In genomic region chr1:15885701-15886612, GRCh38 we compare ENCODE assay signal across 9 cellular contexts. TPM values are rescaled to one million over a fixed set of nuclear protein-coding genes. Genes with fewer than 3 reads are reported as not detected.
A peak's percentile ranks its signal among the peaks of the same experiment; 100 is the strongest.
DNase-seq lines count a peak whose midpoint lies in the region; ATAC-seq, FAIRE-seq and TF ChIP-seq lines count a peak whose summit lies in the region.
"Had no signal": no experiment of that assay in that cellular context is flagged by ENCODE, and none has a peak within 500 bp of the region (broad histone marks: within the 10 kb centered on the region; RNA-seq: fewer than 3 reads in every experiment).

No MANE protein-coding gene starts in this region.

- H3K4me1 ChIP-seq in BE2C (no peaks in the 10 kb centered on the region; the same call in 1 of the 2 replicates), SK-N-SH (ENCODE audit: control insufficient read depth in 1 of 2, insufficient read depth in 2 of 2, low read depth in 1 of 2, low read length in 1 of 2) (peaks cover 7 to 24% of the 10 kb centered on the region in 2 experiments; a peak in 3 of 4 replicates), kidney (ENCODE audit: control insufficient read depth in 1 of 2, insufficient read depth in 1 of 2, low read depth in 1 of 2, low read length in 2 of 2) (peaks cover 11% of the 10 kb centered on the region in 2 donors), skeletal muscle tissue (ENCODE audit: control insufficient read depth in 3 of 3, insufficient read depth in 3 of 3, low read length in 3 of 3) (peaks cover 20 to 22% (median 21%) of the 10 kb centered on the region in 3 donors)

- ATAC-seq in GM19438 (IDR thresholded peaks at IDR 0.05; ENCODE audit: low read depth, unreplicated experiment) = peak; percentile 58
- no peak for ATAC-seq in GM18520 (IDR thresholded peaks at IDR 0.05; ENCODE audit: unreplicated experiment)

- no peak overlapping the region for H2AFZ ChIP-seq in SK-N-SH (ENCODE audit: low read depth)

- DNase-seq in BE2C (peak; percentile 92), NCI-H128 (lab: John Stamatoyannopoulos, UW; ENCODE audit: unreplicated experiment) (peak; percentile 90), SK-N-SH (peak; percentile 91), cortex of kidney (lab: John Stamatoyannopoulos, UW) (peak; percentile 47), kidney (peak; percentile 99)

- no peaks in the 10 kb centered on the region for H3K27me3 ChIP-seq in BE2C
- H3K27me3 ChIP-seq in SK-N-SH (ENCODE audit: insufficient read depth) = no peaks in the 10 kb centered on the region
- no peaks in the 10 kb centered on the region for H3K27me3 ChIP-seq in skeletal muscle tissue (ENCODE audit: control insufficient read depth in 3 of 3, insufficient read depth in 3 of 3, low read length in 3 of 3)

- POLR2A ChIA-PET in SK-N-SH (lab: Yijun Ruan, JAX) = interaction anchor here (1.2 to 3.0 kb wide), 3 partner anchors 37 to 52 kb away, joined by 3 to 22 read pairs (median 9); partner anchors contain the start of gene SPEN

- peaks cover 100% of the 10 kb centered on the region for H3K79me2 ChIP-seq in SK-N-SH (ENCODE audit: insufficient read depth)

- H3K9ac ChIP-seq in SK-N-SH = peak overlapping the region; percentile 73
- H3K9ac ChIP-seq in kidney (ENCODE audit: low read length in 2 of 2) = peak overlapping the region in 1 of 2 donors; percentile 62
- peak overlapping the region; percentile 35 to 78 (median 66) for H3K9ac ChIP-seq in skeletal muscle tissue (ENCODE audit: low read depth in 1 of 3, low read length in 3 of 3)
- H3K9ac ChIP-seq: KMS-11 had no signal

- peak overlapping the region; percentile 43 for H3K4me3 ChIP-seq in BE2C (ENCODE audit: low read depth, low read length)
- peak overlapping the region; percentile 43 to 54 for H3K4me3 ChIP-seq in SK-N-SH (ENCODE audit: low read depth in 2 of 2, low read length in 1 of 2)
- H3K4me3 ChIP-seq in kidney (ENCODE audit: low read length in 2 of 2) = peak overlapping the region; percentile 56 to 62
- H3K4me3 ChIP-seq in skeletal muscle tissue (ENCODE audit: low read length in 3 of 3) = peak overlapping the region; percentile 65 to 68 (median 68)

- H3K27ac ChIP-seq in SK-N-SH (ENCODE audit: low read depth in 2 of 2, low read length in 1 of 2) (peak overlapping the region; percentile 83 to 97), kidney (ENCODE audit: low read depth in 2 of 2, low read length in 2 of 2) (peak overlapping the region; percentile 76 to 83), skeletal muscle tissue (ENCODE audit: low read depth, low read length) (peak overlapping the region; percentile 83)
- H3K27ac ChIP-seq: KMS-11 had no signal

- peak overlapping the region; percentile 79 for H3K4me2 ChIP-seq in SK-N-SH
- H3K4me2 ChIP-seq: KMS-11 had no signal

- no peaks in the 10 kb centered on the region for H3K9me3 ChIP-seq in BE2C
- no peaks in the 10 kb centered on the region for H3K9me3 ChIP-seq in SK-N-SH
- no peaks in the 10 kb centered on the region for H3K9me3 ChIP-seq in kidney (ENCODE audit: control insufficient read depth in 1 of 2, low read length in 2 of 2)
- no peaks in the 10 kb centered on the region for H3K9me3 ChIP-seq in skeletal muscle tissue (ENCODE audit: control insufficient read depth in 3 of 3, low read length in 3 of 3)

- 2% methylated on average over 12 of the region's 14 CpGs for WGBS in SK-N-SH (ENCODE audit: low lambda C conversion rate)

- TF ChIP-seq RAD21 in SK-N-SH (IDR thresholded peaks at IDR 0.05; ENCODE audit: low read length) = 0 out of 2 replicates have a peak, but pooled peaks have one; percentile 15

- peak; percentile 88 for FAIRE-seq in kidney (lab: Jason Lieb, UNC)

- no peak for TF ChIP-seq CTCF in BE2C (IDR thresholded peaks at IDR 0.05; ENCODE audit: low read depth, low read length)
- TF ChIP-seq CTCF in SK-N-SH (IDR thresholded peaks at IDR 0.05) = peak; percentile 50
- no peak for TF ChIP-seq CTCF in kidney (IDR thresholded peaks at IDR 0.05; ENCODE audit: borderline replicate concordance, extremely low read depth, insufficient read depth)

- H4K20me1 ChIP-seq in SK-N-SH (ENCODE audit: insufficient read depth) = peaks cover 6% of the 10 kb centered on the region

- intact Hi-C loops in kidney (cut with DNase I) = no loop called here

- H3F3A ChIP-seq in SK-N-SH (replicated peaks; ENCODE audit: insufficient read depth) = peaks cover 24% of the 10 kb centered on the region

- no peaks in the 10 kb centered on the region for H3K36me3 ChIP-seq in BE2C
- peaks cover 0 to 10% of the 10 kb centered on the region in 2 experiments for H3K36me3 ChIP-seq in SK-N-SH (replicated peaks in 1 of 2; ENCODE audit: control insufficient read depth in 1 of 2, insufficient read depth in 2 of 2, low read length in 1 of 2)
- H3K36me3 ChIP-seq in kidney (ENCODE audit: control insufficient read depth in 1 of 2, insufficient read depth in 2 of 2, low read length in 2 of 2) = no peaks in the 10 kb centered on the region
- H3K36me3 ChIP-seq in skeletal muscle tissue (ENCODE audit: control insufficient read depth in 3 of 3, insufficient read depth in 3 of 3, low read length in 3 of 3) = no peaks in the 10 kb centered on the region

- CTCF ChIA-PET in SK-N-SH (lab: Yijun Ruan, JAX) = interaction anchor here (0.6 to 1.4 kb wide), 8 partner anchors 11 to 147 kb away, joined by 3 to 5 read pairs (median 3); no protein-coding TSS in a partner anchor

- no peaks in the 10 kb centered on the region for H3K9me2 ChIP-seq in SK-N-SH

- TF ChIP-seq EP300 in SK-N-SH (IDR thresholded peaks at IDR 0.05; ENCODE audit: borderline replicate concordance in 1 of 2, low read depth in 1 of 2, low read length in 1 of 2) = peak; percentile 10 to 74; a peak in 1 of 4 replicates

TF ChIP-seq in SK-N-SH, 30 proteins besides CTCF, POLR2A, EP300 and RAD21 (continues in another document):
- TF ChIP-seq POLR2AphosphoS5 (IDR thresholded peaks at IDR 0.05; ENCODE audit: low read depth, low read length) (peak; percentile 70), YY1 (IDR thresholded peaks at IDR 0.05; ENCODE audit: low read depth) (no peak), MXI1 (IDR thresholded peaks at IDR 0.05; ENCODE audit: low read depth, low read length) (peak; percentile 70; the same call in 1 of the 2 replicates), FOXM1 (IDR thresholded peaks at IDR 0.05; ENCODE audit: low read depth) (no peak), CHD2 (IDR thresholded peaks at IDR 0.05; ENCODE audit: low read length, partially characterized antibody) (no peak), FOSL2 (IDR thresholded peaks at IDR 0.05; ENCODE audit: borderline replicate concordance, low read depth) (no peak), GATA2 (CRISPR knock-in tag; IDR thresholded peaks at IDR 0.05) (no peak), JUND (IDR thresholded peaks at IDR 0.05) (no peak), RCOR1 (IDR thresholded peaks at IDR 0.05; ENCODE audit: low read length) (peak; percentile 49; the same call in 1 of the 2 replicates), FOXJ3 (CRISPR knock-in tag; IDR thresholded peaks at IDR 0.05) (peak; percentile 53; the same call in 1 of the 2 replicates), EZH2phosphoT487 (IDR thresholded peaks at IDR 0.05; ENCODE audit: borderline replicate concordance, low read depth) (no peak), REST (IDR thresholded peaks at IDR 0.05; ENCODE audit: low read depth, low read length) (0 out of 2 replicates have a peak, but pooled peaks have one; percentile 50), RXRA (IDR thresholded peaks at IDR 0.05; ENCODE audit: borderline replicate concordance, low read depth) (no peak), NFIC (IDR thresholded peaks at IDR 0.05; ENCODE audit: borderline replicate concordance) (peak; percentile 90), TCF12 (IDR thresholded peaks at IDR 0.05) (peak; percentile 53; the same call in 1 of the 2 replicates), SIN3A (IDR thresholded peaks at IDR 0.05; ENCODE audit: borderline replicate concordance, low read depth, low read length) (no peak)

RNA-seq across cellular contexts. Expression of gene SPEN, which starts 38.5 kb away (rescaled TPM):
- 144 TPM for polyA plus RNA-seq in BE2C (2012; ENCODE audit: insufficient read depth, insufficient read length, low read depth)
- polyA plus RNA-seq in SK-N-SH (2012; rRNA removed) (3.2 and 6.1 TPM in 2 replicates), kidney (ENCODE audit: insufficient read depth, low read depth, low replicate concordance) (9.4 TPM)
- 2.9 and 4.3 TPM in 2 replicates for polyA plus RNA-seq in SK-N-SH (2012; cell fraction: cytosol; rRNA removed)
- 24.6 and 35.8 TPM in 2 replicates for polyA plus RNA-seq in SK-N-SH (2012; cell fraction: nucleus; rRNA removed)
- total RNA-seq in kidney (70.7 TPM), skeletal muscle tissue (21.4 TPM)

Comparison
In these comparisons a context has a peak if more than half of its experiments do, and no peak if none do; other contexts are left out.
1. DNase-seq: peak in every context shown above with its lines; median percentile 99 in kidney; 92 in BE2C; 91 in SK-N-SH; 90 in NCI-H128; 47 in cortex of kidney.